ENCODE assay signal across 19 cellular contexts in genomic region chr1:56360021-56360420, GRCh38.
"Had no signal": no experiment of that assay in that cellular context is flagged by ENCODE, and none has a peak within 500 bp of the region (broad histone marks: within the 10 kb centered on the region; RNA-seq: fewer than 3 reads in every experiment).

No MANE protein-coding gene starts in this region.

- H3K4me1 ChIP-seq: left lung had no signal

- H3K4me1 Mint-ChIP-seq: activated CD4-positive, alpha-beta memory T cell treated with anti-CD3 and anti-CD28 coated beads, Interleukin-2, amount 10 ng/mL, durations not matched to agents 7 days and 5 days; activated CD8-positive, alpha-beta memory T cell treated with anti-CD3 and anti-CD28 coated beads, Interleukin-2, amount 10 ng/mL, durations not matched to agents 7 days and 5 days; activated naive CD8-positive, alpha-beta T cell treated with anti-CD3 and anti-CD28 coated beads, Interleukin-2, amount 10 ng/mL, durations not matched to agents 7 days and 5 days had no signal

- H3K4me3 Mint-ChIP-seq: activated CD4-positive, alpha-beta memory T cell treated with anti-CD3 and anti-CD28 coated beads, Interleukin-2, amount 10 ng/mL, durations not matched to agents 7 days and 5 days; activated CD8-positive, alpha-beta memory T cell treated with anti-CD3 and anti-CD28 coated beads, Interleukin-2, amount 10 ng/mL, durations not matched to agents 7 days and 5 days; activated naive CD8-positive, alpha-beta T cell treated with anti-CD3 and anti-CD28 coated beads, Interleukin-2, amount 10 ng/mL, durations not matched to agents 7 days and 5 days; effector memory CD8-positive, alpha-beta T cell; nephron progenitor cell; T-helper 2 cell treated with Interferon-gamma antibody and Interleukin-4, amounts not matched to agents 5 μg/mL and 100 μg/mL, for 36 hours had no signal

- H3K36me3 ChIP-seq: left lung, thyroid gland had no signal

- H3K27ac ChIP-seq: left lung, thyroid gland had no signal

- H3K9me3 ChIP-seq: left lung, thyroid gland had no signal

- H3K27ac Mint-ChIP-seq: activated CD4-positive, alpha-beta memory T cell treated with anti-CD3 and anti-CD28 coated beads, Interleukin-2, amount 10 ng/mL, durations not matched to agents 7 days and 5 days; activated CD8-positive, alpha-beta memory T cell treated with anti-CD3 and anti-CD28 coated beads, Interleukin-2, amount 10 ng/mL, durations not matched to agents 7 days and 5 days; activated naive CD8-positive, alpha-beta T cell treated with anti-CD3 and anti-CD28 coated beads, Interleukin-2, amount 10 ng/mL, durations not matched to agents 7 days and 5 days; effector memory CD8-positive, alpha-beta T cell; T-helper 2 cell treated with Interferon-gamma antibody and Interleukin-4, amounts not matched to agents 5 μg/mL and 100 μg/mL, for 36 hours had no signal

- DNase-seq: activated CD4-positive, alpha-beta memory T cell treated with anti-CD3 and anti-CD28 coated beads, Interleukin-2, amount 10 ng/mL, durations not matched to agents 7 days and 5 days; activated CD4-positive, alpha-beta T cell treated with anti-CD3 and anti-CD28 coated beads for 48 hours; activated CD4-positive, CD25-positive, alpha-beta regulatory T cell; activated CD8-positive, alpha-beta memory T cell treated with anti-CD3 and anti-CD28 coated beads, Interleukin-2, amount 10 ng/mL, durations not matched to agents 7 days and 5 days; activated naive CD4-positive, alpha-beta T cell treated with Interleukin-2 at 50 U/mL for 16 hours; activated naive CD8-positive, alpha-beta T cell treated with anti-CD3 and anti-CD28 coated beads, Interleukin-2, amount 10 ng/mL, durations not matched to agents 7 days and 5 days; dermis blood vessel endothelial cell; effector memory CD8-positive, alpha-beta T cell; foreskin melanocyte; head of caudate nucleus; left lung; midbrain; nephron progenitor cell; occipital lobe; stimulated activated CD4-positive, alpha-beta T cell treated with anti-CD3 and anti-CD28 coated beads, Interleukin-12 subunit alpha, Interleukin-12 subunit beta, amount 100 ng/mL, for 4 hours; stimulated activated CD4-positive, alpha-beta T cell treated with anti-CD3 and anti-CD28 coated beads, Interleukin-1b, Interleukin-23, amount 100 ng/mL, for 48 hours; stimulated activated naive CD4-positive, alpha-beta T cell treated with Interleukin-2 at 50 U/mL for 16 hours; thyroid gland had no signal

- ATAC-seq: activated CD8-positive, alpha-beta memory T cell treated with anti-CD3 and anti-CD28 coated beads, Interleukin-2, amount 10 ng/mL, durations not matched to agents 7 days and 5 days; effector memory CD8-positive, alpha-beta T cell; left lung had no signal

- H3K4me3 ChIP-seq: left lung, thyroid gland had no signal

- H3K27me3 ChIP-seq: left lung, thyroid gland had no signal

- H3K9me3 Mint-ChIP-seq: activated CD4-positive, alpha-beta memory T cell treated with anti-CD3 and anti-CD28 coated beads, Interleukin-2, amount 10 ng/mL, durations not matched to agents 7 days and 5 days; activated naive CD8-positive, alpha-beta T cell treated with anti-CD3 and anti-CD28 coated beads, Interleukin-2, amount 10 ng/mL, durations not matched to agents 7 days and 5 days; nephron progenitor cell; T-helper 2 cell treated with Interferon-gamma antibody and Interleukin-4, amounts not matched to agents 5 μg/mL and 100 μg/mL, for 36 hours had no signal

- H3K27me3 Mint-ChIP-seq: activated CD4-positive, alpha-beta memory T cell treated with anti-CD3 and anti-CD28 coated beads, Interleukin-2, amount 10 ng/mL, durations not matched to agents 7 days and 5 days; activated CD8-positive, alpha-beta memory T cell treated with anti-CD3 and anti-CD28 coated beads, Interleukin-2, amount 10 ng/mL, durations not matched to agents 7 days and 5 days; activated naive CD8-positive, alpha-beta T cell treated with anti-CD3 and anti-CD28 coated beads, Interleukin-2, amount 10 ng/mL, durations not matched to agents 7 days and 5 days had no signal

- H3K36me3 Mint-ChIP-seq: activated CD8-positive, alpha-beta memory T cell treated with anti-CD3 and anti-CD28 coated beads, Interleukin-2, amount 10 ng/mL, durations not matched to agents 7 days and 5 days; activated naive CD8-positive, alpha-beta T cell treated with anti-CD3 and anti-CD28 coated beads, Interleukin-2, amount 10 ng/mL, durations not matched to agents 7 days and 5 days had no signal
